ENCODE assay signal across 23 cellular contexts in genomic region chr2:118698564-118698963, GRCh38.
"Had no signal": no experiment of that assay in that cellular context is flagged by ENCODE, and none has a peak within 500 bp of the region (broad histone marks: within the 10 kb centered on the region; RNA-seq: fewer than 3 reads in every experiment).

No MANE protein-coding gene starts in this region.

- H3K27me3 ChIP-seq: colonic mucosa, neutrophil, right lobe of liver, spleen, tibial artery, upper lobe of right lung had no signal

- H3K36me3 ChIP-seq: colonic mucosa, neutrophil, right lobe of liver, spleen, tibial artery, upper lobe of right lung had no signal

- H3K4me1 Mint-ChIP-seq: naive thymus-derived CD4-positive, alpha-beta T cell; stimulated activated memory B cell treated with anti-CD40 and anti-IgM and Interleukin-4, amounts not matched to agents 10 μg/mL and 1 μg/mL and 100 μg/mL, for 72 hours had no signal

- H3K27ac ChIP-seq: colonic mucosa, neutrophil, psoas muscle, right lobe of liver, spleen, tibial artery, upper lobe of right lung had no signal

- ATAC-seq: left colon; left ventricle myocardium superior; naive thymus-derived CD4-positive, alpha-beta T cell; psoas muscle; right lobe of liver; stimulated activated memory B cell treated with anti-CD40 and anti-IgM and Interleukin-4, amounts not matched to agents 10 μg/mL and 1 μg/mL and 100 μg/mL, for 72 hours; upper lobe of right lung had no signal

- H3K36me3 Mint-ChIP-seq: naive thymus-derived CD4-positive, alpha-beta T cell; stimulated activated memory B cell treated with anti-CD40 and anti-IgM and Interleukin-4, amounts not matched to agents 10 μg/mL and 1 μg/mL and 100 μg/mL, for 72 hours had no signal

- H3K9me3 ChIP-seq: colonic mucosa, neutrophil, psoas muscle, right lobe of liver, tibial artery, upper lobe of right lung had no signal

- H3K27ac Mint-ChIP-seq: naive thymus-derived CD4-positive, alpha-beta T cell; stimulated activated memory B cell treated with anti-CD40 and anti-IgM and Interleukin-4, amounts not matched to agents 10 μg/mL and 1 μg/mL and 100 μg/mL, for 72 hours; stimulated activated naive CD8-positive, alpha-beta T cell treated with anti-CD3 and anti-CD28 coated beads, Interleukin-15, Interleukin-2, amounts not matched to agents 100 ng/mL and 50 ng/mL, for 24 hours had no signal

- H3K4me3 ChIP-seq: colonic mucosa, lung, psoas muscle, right lobe of liver, spleen, tibial artery, upper lobe of right lung had no signal

- H3K4me3 Mint-ChIP-seq: naive thymus-derived CD4-positive, alpha-beta T cell; stimulated activated memory B cell treated with anti-CD40 and anti-IgM and Interleukin-4, amounts not matched to agents 10 μg/mL and 1 μg/mL and 100 μg/mL, for 72 hours; stimulated activated naive CD8-positive, alpha-beta T cell treated with anti-CD3 and anti-CD28 coated beads, Interleukin-15, Interleukin-2, amounts not matched to agents 100 ng/mL and 50 ng/mL, for 24 hours had no signal

- H3K27me3 Mint-ChIP-seq: stimulated activated memory B cell treated with anti-CD40 and anti-IgM and Interleukin-4, amounts not matched to agents 10 μg/mL and 1 μg/mL and 100 μg/mL, for 72 hours had no signal

- H3K4me1 ChIP-seq: colonic mucosa, psoas muscle, right lobe of liver, spleen, tibial artery, upper lobe of right lung had no signal

- DNase-seq: colonic mucosa; dermis blood vessel endothelial cell; erythroblast; foreskin melanocyte; head of caudate nucleus; hippocampal formation; left colon; left ventricle myocardium superior; mesenchymal stem cell; naive thymus-derived CD4-positive, alpha-beta T cell; psoas muscle; retina; right lobe of liver; spleen; stimulated activated CD4-positive, alpha-beta T cell treated with anti-CD3 and anti-CD28 coated beads, Interleukin-15, amount 100 ng/mL, for 24 hours; stimulated activated CD4-positive, alpha-beta T cell treated with anti-CD3 and anti-CD28 coated beads, Interleukin-1b, Interleukin-23, amount 100 ng/mL, for 48 hours; stimulated activated CD4-positive, alpha-beta T cell treated with anti-CD3 and anti-CD28 coated beads, Interleukin-4, amount 100 ng/mL, for 24 hours; tibial artery; upper lobe of right lung had no signal
